12 cellular contexts compared by ENCODE assay signal in genomic region chr9:75229605-75230332, GRCh38.
DNase-seq lines count a peak whose midpoint lies in the region; ATAC-seq and TF ChIP-seq lines count a peak whose summit lies in the region.
"Had no signal": no experiment of that assay in that cellular context is flagged by ENCODE, and none has a peak within 500 bp of the region (broad histone marks: within the 10 kb centered on the region; RNA-seq: fewer than 3 reads in every experiment).

No MANE protein-coding gene starts in this region.

- ATAC-seq in GM19351 (IDR thresholded peaks at IDR 0.05; ENCODE audit: unreplicated experiment) = no peak

- in situ Hi-C loops in astrocyte of the cerebellum (cut with HindIII; ENCODE audit: low sequenced_read_pairs) = no loop called here
- in situ Hi-C loops in HAP-1 (cut with MboI; ENCODE audit: low sequenced_read_pairs) = no loop called here

- H3K4me3 ChIP-seq in MM.1S (ENCODE audit: low read length) (no peak overlapping the region), astrocyte of the cerebellum (ENCODE audit: low read depth, low read length) (no peak overlapping the region), hepatocyte (no peak overlapping the region), stomach (no peak overlapping the region), HAP-1 (no peak overlapping the region)

- H3K9ac ChIP-seq in MM.1S (ENCODE audit: low read length) = no peak overlapping the region

- H3K79me2 ChIP-seq in MM.1S (ENCODE audit: low read length) (no peaks in the 10 kb centered on the region), hepatocyte (no peaks in the 10 kb centered on the region)

- WGBS in hepatocyte (ENCODE audit: low lambda C conversion rate, missing lambda C conversion rate) = 65% methylated on average over 5 of the region's 5 CpGs
- 35 to 49% (median 41%) methylated on average over 5 of the region's 5 CpGs for WGBS in stomach, 5 donors

- H4K20me1 ChIP-seq in MM.1S (ENCODE audit: insufficient read depth, low read length) = no peaks in the 10 kb centered on the region
- H4K20me1 ChIP-seq in hepatocyte (ENCODE audit: insufficient read depth, poor library complexity, severe bottlenecking) = no peaks in the 10 kb centered on the region

- H3K4me2 ChIP-seq in MM.1S (ENCODE audit: low read depth, low read length) = no peak overlapping the region
- H3K4me2 ChIP-seq in hepatocyte = no peak overlapping the region

- H3K36me3 ChIP-seq in MM.1S (replicated peaks; ENCODE audit: insufficient read depth, low read length) = no peaks in the 10 kb centered on the region
- no peaks in the 10 kb centered on the region for H3K36me3 ChIP-seq in hepatocyte (replicated peaks; ENCODE audit: insufficient read depth, low read depth)
- no peaks in the 10 kb centered on the region for H3K36me3 ChIP-seq in stomach
- no peaks in the 10 kb centered on the region for H3K36me3 ChIP-seq in HAP-1 (replicated peaks)

- no peak overlapping the region for H3K27ac ChIP-seq in MM.1S (ENCODE audit: low read length)
- H3K27ac ChIP-seq in hepatocyte = peak overlapping the region; percentile 75
- H3K27ac ChIP-seq in stomach = peak overlapping the region; percentile 67 to 77 (median 71)

- no peaks in the 10 kb centered on the region for H3F3A ChIP-seq in MM.1S (ENCODE audit: insufficient read depth, low read length)

- no peak for TF ChIP-seq EP300 in stomach (IDR thresholded peaks at IDR 0.05)

- peak; percentile 30 for DNase-seq in MM.1S
- peak; percentile 47 for DNase-seq in astrocyte of the cerebellum (ENCODE audit: low read depth)
- peak; percentile 68 for DNase-seq in hepatocyte (ENCODE audit: low spot score)
- DNase-seq in stomach = peak; percentile 88
- DNase-seq in AML-193 (lab: John Stamatoyannopoulos, UW) = no peak
- DNase-seq in HAP-1 (ENCODE audit: low spot score in 2 of 2) = no peak
- no peak for DNase-seq in central memory CD4-positive, alpha-beta T cell
- DNase-seq: DND-41; Kasumi-1; stimulated activated CD4-positive, alpha-beta T cell treated with anti-CD3 and anti-CD28 coated beads, Interleukin-12 subunit alpha, Interleukin-12 subunit beta, amount 100 ng/mL, for 4 hours; stimulated activated naive CD4-positive, alpha-beta T cell had no signal

- no peak overlapping the region for H2AFZ ChIP-seq in MM.1S (ENCODE audit: low read length)
- no peak overlapping the region for H2AFZ ChIP-seq in hepatocyte

- H3K9me2 ChIP-seq in MM.1S (replicated peaks; ENCODE audit: insufficient read depth, low read length) = no peaks in the 10 kb centered on the region
- no peaks in the 10 kb centered on the region for H3K9me2 ChIP-seq in hepatocyte (replicated peaks; ENCODE audit: insufficient read depth)

- no peak for TF ChIP-seq POLR2A in stomach (IDR thresholded peaks at IDR 0.05)

- H3K27me3 ChIP-seq in MM.1S (replicated peaks; ENCODE audit: insufficient read depth, low read length) (no peaks in the 10 kb centered on the region), hepatocyte (no peaks in the 10 kb centered on the region), stomach (no peaks in the 10 kb centered on the region), HAP-1 (ENCODE audit: low read depth) (no peaks in the 10 kb centered on the region)

- H3K9me3 ChIP-seq in MM.1S (replicated peaks; ENCODE audit: insufficient read depth, low read length) (no peaks in the 10 kb centered on the region), hepatocyte (ENCODE audit: low read depth) (no peaks in the 10 kb centered on the region), stomach (peaks cover 0 to 8% (median 6%) of the 10 kb centered on the region in 4 donors), HAP-1 (no peaks in the 10 kb centered on the region)

- TF ChIP-seq CTCF in MM.1S (IDR thresholded peaks at IDR 0.05; ENCODE audit: low read length) = no peak
- peak; percentile 8 for TF ChIP-seq CTCF in astrocyte of the cerebellum (IDR thresholded peaks at IDR 0.05; ENCODE audit: low read depth, low read length, missing control alignments)
- TF ChIP-seq CTCF in hepatocyte (IDR thresholded peaks at IDR 0.05; ENCODE audit: poor library complexity) = no peak
- no peak for TF ChIP-seq CTCF in stomach (IDR thresholded peaks at IDR 0.05)

- H3K4me1 ChIP-seq in MM.1S (ENCODE audit: low read length) (no peaks in the 10 kb centered on the region), hepatocyte (ENCODE audit: insufficient read depth) (peaks cover 12% of the 10 kb centered on the region), stomach (peaks cover 0 to 37% (median 31%) of the 10 kb centered on the region in 4 donors), HAP-1 (no peaks in the 10 kb centered on the region)

- intact Hi-C loops in stomach (cut with DNase I; ENCODE audit: low total_unique reads) = no loop called here

Comparison
In these comparisons a context has a peak if more than half of its experiments do, and no peak if none do; other contexts are left out.
1. DNase-seq: peak in MM.1S (single experiment), astrocyte of the cerebellum (single experiment), hepatocyte (single experiment) and stomach (single experiment); none in AML-193 (0 of 2), HAP-1 (0 of 2) and central memory CD4-positive, alpha-beta T cell (single experiment).